19 cellular contexts compared by ENCODE assay signal in genomic region chr2:173254659-173255058, GRCh38.
A peak's percentile ranks its signal among the peaks of the same experiment; 100 is the strongest.
DNase-seq lines count a peak whose midpoint lies in the region; ATAC-seq and TF ChIP-seq lines count a peak whose summit lies in the region.
"Had no signal": no experiment of that assay in that cellular context is flagged by ENCODE, and none has a peak within 500 bp of the region (broad histone marks: within the 10 kb centered on the region; RNA-seq: fewer than 3 reads in every experiment).

No MANE protein-coding gene starts in this region.

- no peaks in the 10 kb centered on the region for H3K4me1 Mint-ChIP-seq in stimulated activated memory B cell treated with anti-CD40 and anti-IgM and Interleukin-4, amounts not matched to agents 10 μg/mL and 1 μg/mL and 100 μg/mL, for 72 hours
- H3K4me1 Mint-ChIP-seq: CD4-positive, alpha-beta memory T cell had no signal

- no peak overlapping the region for H3K27ac Mint-ChIP-seq in stimulated activated memory B cell treated with anti-CD40 and anti-IgM and Interleukin-4, amounts not matched to agents 10 μg/mL and 1 μg/mL and 100 μg/mL, for 72 hours
- H3K27ac Mint-ChIP-seq: CD4-positive, alpha-beta memory T cell had no signal

- H3K27me3 Mint-ChIP-seq in stimulated activated memory B cell treated with anti-CD40 and anti-IgM and Interleukin-4, amounts not matched to agents 10 μg/mL and 1 μg/mL and 100 μg/mL, for 72 hours, result no peaks in the 10 kb centered on the region

- peaks cover 12% of the 10 kb centered on the region for H3K36me3 Mint-ChIP-seq in stimulated activated memory B cell treated with anti-CD40 and anti-IgM and Interleukin-4, amounts not matched to agents 10 μg/mL and 1 μg/mL and 100 μg/mL, for 72 hours

- H3K4me3 ChIP-seq in epithelial cell of esophagus (ENCODE audit: low read length), result no peak overlapping the region
- H3K4me3 ChIP-seq: BLaER1, Peyer's patch had no signal

- ATAC-seq in GM21529 (IDR thresholded peaks at IDR 0.05; ENCODE audit: unreplicated experiment), result no peak
- no peak for ATAC-seq in GM18858 (IDR thresholded peaks at IDR 0.05; ENCODE audit: unreplicated experiment)
- ATAC-seq in stimulated activated memory B cell treated with anti-CD40 and anti-IgM and Interleukin-4, amounts not matched to agents 10 μg/mL and 1 μg/mL and 100 μg/mL, for 72 hours, result no peak

- no peak overlapping the region for H3K4me3 Mint-ChIP-seq in stimulated activated memory B cell treated with anti-CD40 and anti-IgM and Interleukin-4, amounts not matched to agents 10 μg/mL and 1 μg/mL and 100 μg/mL, for 72 hours
- H3K4me3 Mint-ChIP-seq: CD4-positive, alpha-beta memory T cell had no signal

- H3K9me3 Mint-ChIP-seq in stimulated activated memory B cell treated with anti-CD40 and anti-IgM and Interleukin-4, amounts not matched to agents 10 μg/mL and 1 μg/mL and 100 μg/mL, for 72 hours, result peaks cover 2% of the 10 kb centered on the region
- H3K9me3 Mint-ChIP-seq: CD4-positive, alpha-beta memory T cell had no signal

- TF ChIP-seq CTCF in epithelial cell of esophagus (IDR thresholded peaks at IDR 0.05; ENCODE audit: insufficient read depth, low read depth, low read length, missing control alignments), result no peak

- DNase-seq in ELR (ENCODE audit: low read depth), result peak; percentile 37
- DNase-seq in NCI-H69 (lab: John Stamatoyannopoulos, UW), result peak; percentile 28
- DNase-seq in epithelial cell of esophagus (ENCODE audit: low read depth), result peak; percentile 84
- DNase-seq in kidney tubule cell (ENCODE audit: low spot score), result peak; percentile 71
- no peak for DNase-seq in islet precursor cell
- DNase-seq: Calu3; CD4-positive, alpha-beta memory T cell; H7; NCI-H1105; NCI-H1694; NCI-H2081 treated with DMSO at 0.1 percent for 48 hours; NCI-H446 treated with DMSO at 0.1 percent for 48 hours; Peyer's patch; SHP77 treated with DMSO at 0.1 percent for 48 hours; SK-N-SH had no signal
